In the genomic region with DNA sequence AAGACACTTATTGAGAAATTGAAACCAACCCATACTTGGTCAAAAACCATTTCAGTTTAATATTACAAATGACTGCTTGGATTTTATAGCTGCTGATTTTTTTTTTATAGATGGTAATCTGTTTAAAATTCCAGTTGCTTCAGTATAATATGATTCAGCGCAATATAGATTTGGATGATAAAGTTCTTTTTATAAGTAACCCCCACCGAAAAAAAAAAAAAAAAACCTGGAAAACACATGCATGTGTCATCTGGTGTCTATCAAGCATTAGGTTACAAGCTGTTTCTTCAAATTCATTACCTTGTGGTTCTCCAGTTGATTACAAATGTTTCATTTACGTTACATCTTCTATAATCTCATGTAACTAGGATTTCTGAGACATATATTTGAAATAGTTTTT, we compare ENCODE assay signal across 31 cellular contexts.
"Had no signal": no experiment of that assay in that cellular context is flagged by ENCODE, and none has a peak within 500 bp of the region (broad histone marks: within the 10 kb centered on the region; RNA-seq: fewer than 3 reads in every experiment).

No MANE protein-coding gene starts in this region.

- H3K4me1 ChIP-seq: left ventricle myocardium inferior, prostate gland, stomach, testis, thyroid gland, upper lobe of right lung had no signal

- H3K27ac ChIP-seq: left ventricle myocardium inferior, pancreas, prostate gland, skin epidermis, stomach, testis, thyroid gland, upper lobe of right lung had no signal

- H3K9me3 Mint-ChIP-seq: nephron, neural crest cell had no signal

- H3K27me3 ChIP-seq: pancreas, stomach, testis, thyroid gland, upper lobe of right lung had no signal

- H3K36me3 ChIP-seq: left ventricle myocardium inferior, pancreas, prostate gland, stomach, thyroid gland, upper lobe of right lung had no signal

- H3K27ac Mint-ChIP-seq: immature natural killer cell; naive thymus-derived CD4-positive, alpha-beta T cell; nephron; stimulated activated naive B cell treated with anti-CD40 and anti-IgM and Interleukin-4, amounts not matched to agents 10 μg/mL and 1 μg/mL and 100 μg/mL, for 72 hours had no signal

- H3K4me1 Mint-ChIP-seq: immature natural killer cell; naive thymus-derived CD4-positive, alpha-beta T cell; nephron; neural crest cell; stimulated activated naive B cell treated with anti-CD40 and anti-IgM and Interleukin-4, amounts not matched to agents 10 μg/mL and 1 μg/mL and 100 μg/mL, for 72 hours had no signal

- ATAC-seq: left colon; mucosa of descending colon; naive thymus-derived CD4-positive, alpha-beta T cell; pancreas; right cardiac atrium; sciatic nerve; stimulated activated naive B cell treated with anti-CD40 and anti-IgM and Interleukin-4, amounts not matched to agents 10 μg/mL and 1 μg/mL and 100 μg/mL, for 72 hours; stimulated activated naive CD8-positive, alpha-beta T cell treated with anti-CD3 and anti-CD28 coated beads, Interleukin-15, Interleukin-2, amounts not matched to agents 100 U/mL and 50 U/mL, for 24 hours; upper lobe of right lung had no signal

- H3K36me3 Mint-ChIP-seq: immature natural killer cell; naive thymus-derived CD4-positive, alpha-beta T cell; stimulated activated naive B cell treated with anti-CD40 and anti-IgM and Interleukin-4, amounts not matched to agents 10 μg/mL and 1 μg/mL and 100 μg/mL, for 72 hours had no signal

- DNase-seq: hypothalamus; immature natural killer cell; kidney; left colon; left ventricle myocardium inferior; mesendoderm; midbrain; mucosa of descending colon; naive thymus-derived CD4-positive, alpha-beta T cell; nucleus accumbens; pancreas; posterior cingulate gyrus; retina; right cardiac atrium; stimulated activated CD4-positive, alpha-beta T cell treated with anti-CD3 and anti-CD28 coated beads, Interleukin-12 subunit alpha, Interleukin-12 subunit beta, amount 100 ng/mL, for 4 hours; stimulated activated CD4-positive, alpha-beta T cell treated with anti-CD3 and anti-CD28 coated beads, Interleukin-15, amount 100 ng/mL, for 24 hours; stimulated activated CD4-positive, alpha-beta T cell treated with anti-CD3 and anti-CD28 coated beads, Interleukin-2, amount 100 ng/mL, for 24 hours; stimulated activated CD4-positive, alpha-beta T cell treated with anti-CD3 and anti-CD28 coated beads, Interleukin-4, amount 100 ng/mL, for 1 hour; stimulated activated naive B cell treated with anti-CD40 and anti-IgM and Interleukin-4, amounts not matched to agents 10 μg/mL and 1 μg/mL and 100 μg/mL, for 72 hours; stimulated activated naive CD8-positive, alpha-beta T cell treated with anti-CD3 and anti-CD28 coated beads, Interleukin-15, Interleukin-2, amounts not matched to agents 100 U/mL and 50 U/mL, for 24 hours; stomach; testis; thyroid gland; trophoblast cell; upper lobe of right lung had no signal

- H3K4me3 Mint-ChIP-seq: immature natural killer cell; naive thymus-derived CD4-positive, alpha-beta T cell; nephron; neural crest cell; stimulated activated naive B cell treated with anti-CD40 and anti-IgM and Interleukin-4, amounts not matched to agents 10 μg/mL and 1 μg/mL and 100 μg/mL, for 72 hours had no signal

- H3K27me3 Mint-ChIP-seq: naive thymus-derived CD4-positive, alpha-beta T cell; stimulated activated naive B cell treated with anti-CD40 and anti-IgM and Interleukin-4, amounts not matched to agents 10 μg/mL and 1 μg/mL and 100 μg/mL, for 72 hours had no signal

- H3K9me3 ChIP-seq: left ventricle myocardium inferior, mucosa of descending colon, pancreas, prostate gland, stomach, testis, thyroid gland, upper lobe of right lung had no signal

- H3K4me3 ChIP-seq: left ventricle myocardium inferior, lung, mucosa of descending colon, pancreas, prostate gland, skin epidermis, stomach, testis, thyroid gland, upper lobe of right lung had no signal
